Comparison of ENCODE assay signal across 29 cellular contexts in genomic region chr10:86305521-86305920, GRCh38.
"Had no signal": no experiment of that assay in that cellular context is flagged by ENCODE, and none has a peak within 500 bp of the region (broad histone marks: within the 10 kb centered on the region; RNA-seq: fewer than 3 reads in every experiment).

No MANE protein-coding gene starts in this region.

- H3K27ac Mint-ChIP-seq: activated naive CD4-positive, alpha-beta T cell treated with anti-CD3 and anti-CD28 coated beads, Interleukin-2, amount 10 ng/mL, durations not matched to agents 7 days and 5 days; activated T-cell treated with anti-CD3 and anti-CD28 coated beads, Interleukin-2, amount 50 U/mL, for 72 hours; effector memory CD8-positive, alpha-beta T cell; immature natural killer cell; naive thymus-derived CD4-positive, alpha-beta T cell; T-cell had no signal

- H3K27me3 ChIP-seq: brain microvascular endothelial cell, heart left ventricle, pancreas, testis, uterus had no signal

- H3K9me3 Mint-ChIP-seq: activated naive CD4-positive, alpha-beta T cell treated with anti-CD3 and anti-CD28 coated beads, Interleukin-2, amount 10 ng/mL, durations not matched to agents 7 days and 5 days; activated T-cell treated with anti-CD3 and anti-CD28 coated beads, Interleukin-2, amount 50 U/mL, for 72 hours; effector memory CD8-positive, alpha-beta T cell; neural crest cell; T-cell had no signal

- H3K27ac ChIP-seq: brain microvascular endothelial cell, heart left ventricle, pancreas, psoas muscle, testis, uterus had no signal

- DNase-seq: activated CD4-positive, alpha-beta T cell treated with anti-CD3 and anti-CD28 coated beads for 4 hours; activated CD4-positive, alpha-beta T cell treated with anti-CD3 and anti-CD28 coated beads, Interleukin-2, amount 50 U/mL, for 4 hours; activated CD4-positive, CD25-positive, alpha-beta regulatory T cell; activated gamma-delta T cell; activated T-cell treated with anti-CD3 and anti-CD28 coated beads for 4 hours; activated T-cell treated with anti-CD3 and anti-CD28 coated beads, Interleukin-2, amount 50 U/mL, for 72 hours; amniotic stem cell; brain microvascular endothelial cell; caudate nucleus; cortex of kidney; effector memory CD8-positive, alpha-beta T cell; foreskin fibroblast; heart left ventricle; hypothalamus; immature natural killer cell; kidney; midbrain; naive thymus-derived CD4-positive, alpha-beta T cell; nucleus accumbens; pancreas; psoas muscle; stimulated activated CD4-positive, alpha-beta T cell treated with anti-CD3 and anti-CD28 coated beads, Interleukin-2, amount 100 ng/mL, for 48 hours; stimulated activated naive CD4-positive, alpha-beta T cell treated with Interleukin-2 at 50 U/mL for 16 hours; T-cell; testis; trophoblast cell; uterus had no signal

- H3K9me3 ChIP-seq: heart left ventricle, pancreas, psoas muscle, testis, uterus had no signal

- H3K36me3 ChIP-seq: brain microvascular endothelial cell, heart left ventricle, pancreas, uterus had no signal

- H3K4me3 ChIP-seq: heart left ventricle, pancreas, psoas muscle, testis, uterus had no signal

- ATAC-seq: activated T-cell treated with anti-CD3 and anti-CD28 coated beads, Interleukin-2, amount 50 U/mL, for 72 hours; effector memory CD8-positive, alpha-beta T cell; heart left ventricle; naive thymus-derived CD4-positive, alpha-beta T cell; pancreas; psoas muscle; T-cell had no signal

- H3K36me3 Mint-ChIP-seq: activated naive CD4-positive, alpha-beta T cell treated with anti-CD3 and anti-CD28 coated beads, Interleukin-2, amount 10 ng/mL, durations not matched to agents 7 days and 5 days; immature natural killer cell; naive thymus-derived CD4-positive, alpha-beta T cell; T-cell had no signal

- H3K4me1 ChIP-seq: heart left ventricle, pancreas, psoas muscle, testis, uterus had no signal
